8 cellular contexts compared by ENCODE assay signal in genomic region chr14:69767369-69767999, GRCh38. TPM values are rescaled to one million over a fixed set of nuclear protein-coding genes. Genes with fewer than 3 reads are reported as not detected.
DNase-seq lines count a peak whose midpoint lies in the region; ATAC-seq and TF ChIP-seq lines count a peak whose summit lies in the region.

No MANE protein-coding gene starts in this region.

- no peaks in the 10 kb centered on the region for H3K9me3 ChIP-seq in adrenal gland (replicated peaks in 1 of 3)

- DNase-seq in GM12865 (ENCODE audit: low read depth) = peak; percentile 93
- DNase-seq in NCI-H1436 (lab: John Stamatoyannopoulos, UW) = peak; percentile 91
- peak; percentile 81 for DNase-seq in T follicular helper cell (ENCODE audit: low read depth)
- DNase-seq in adrenal gland = peak; percentile 92 to 95 (median 92)
- DNase-seq in left cardiac atrium = peak; percentile 94
- peak; percentile 82 to 98 (median 89) for DNase-seq in posterior cingulate gyrus
- peak; percentile 96 for DNase-seq in type B pancreatic cell (ENCODE audit: extremely low spot score, unreplicated experiment)

- peaks cover 0 to 46% of the 10 kb centered on the region in 2 donors for H3K36me3 ChIP-seq in adrenal gland (replicated peaks in 1 of 2)

- TF ChIP-seq POLR2A in adrenal gland (IDR thresholded peaks at IDR 0.05) = peak in 1 of 2 donors; percentile 69

- peak overlapping the region; percentile 97 to 100 (median 100) for H3K27ac ChIP-seq in adrenal gland

- H3K4me1 Mint-ChIP-seq in type B pancreatic cell (ENCODE audit: unreplicated experiment) = peaks cover 24% of the 10 kb centered on the region

- peaks cover 3% of the 10 kb centered on the region for H3K27me3 Mint-ChIP-seq in type B pancreatic cell

- intact Hi-C loops in adrenal gland (cut with DNase I) = no loop called here
- intact Hi-C loops in left cardiac atrium (cut with DNase I) = no loop called here
- intact Hi-C loops in posterior cingulate gyrus (cut with DNase I) = loop anchor here (1.0 to 5.0 kb wide), 2 partner anchors 157 to 370 kb away; partner anchors contain the start of genes ERH and SLC39A9

- TF ChIP-seq CTCF in GM12865 (IDR thresholded peaks at IDR 0.05; ENCODE audit: insufficient read depth, low read depth, low read length, missing control alignments) (no peak), adrenal gland (IDR thresholded peaks at IDR 0.05) (peak in 1 of 6 experiments; percentile 9), type B pancreatic cell (conservative IDR thresholded peaks at IDR 0.05) (no peak)

- no peaks in the 10 kb centered on the region for H3K27me3 ChIP-seq in adrenal gland

- H3K9me3 Mint-ChIP-seq in type B pancreatic cell = no peaks in the 10 kb centered on the region

- peaks cover 43% of the 10 kb centered on the region for H3K36me3 Mint-ChIP-seq in type B pancreatic cell

- H3K4me1 ChIP-seq in adrenal gland (replicated peaks in 1 of 2) = peaks cover 26 to 36% of the 10 kb centered on the region in 2 donors

- ATAC-seq in HG02840 (IDR thresholded peaks at IDR 0.05; ENCODE audit: low FRiP score, unreplicated experiment) = peak; percentile 69
- peak; percentile 92 for ATAC-seq in left cardiac atrium

- H3K4me3 ChIP-seq in GM12865 (ENCODE audit: low read depth, low read length) (peak overlapping the region; percentile 89), adrenal gland (peak overlapping the region; percentile 56 to 98 (median 91))

- 0 to 2% (median 1%) methylated on average over 7 to 54 of the region's 54 CpGs for WGBS in adrenal gland, 4 donors

- H3K27ac Mint-ChIP-seq in type B pancreatic cell = peak overlapping the region; percentile 100

- H3K4me3 Mint-ChIP-seq in type B pancreatic cell = peak overlapping the region; percentile 98

RNA-seq across cellular contexts. Expression of gene SRSF5, which starts 0.5 kb away (rescaled TPM):
- total RNA-seq in adrenal gland (100 to 1,000 TPM; 144 to 387 (median 254) TPM), left cardiac atrium (100 to 1,000 TPM; 173 to 284 TPM), type B pancreatic cell (ENCODE audit: low replicate concordance) (388 and 417 TPM in 2 replicates)
- 100 to 1,000 TPM; 296 to 912 (median 745) TPM for polyA plus RNA-seq in adrenal gland

RNA-seq across cellular contexts. Expression of gene SLC10A1, which starts 29.6 kb away (rescaled TPM):
- total RNA-seq in adrenal gland (not detected), left cardiac atrium (not detected), type B pancreatic cell (ENCODE audit: low replicate concordance) (not detected in 2 replicates)
- not detected for polyA plus RNA-seq in adrenal gland

Comparison
In these comparisons a context has a peak if more than half of its experiments do, and no peak if none do; other contexts are left out.
1. Peak in every context shown above with its lines: DNase-seq, ATAC-seq, H3K4me3 ChIP-seq and H3K27ac ChIP-seq.